20 cellular contexts compared by ENCODE assay signal in the genomic region with DNA sequence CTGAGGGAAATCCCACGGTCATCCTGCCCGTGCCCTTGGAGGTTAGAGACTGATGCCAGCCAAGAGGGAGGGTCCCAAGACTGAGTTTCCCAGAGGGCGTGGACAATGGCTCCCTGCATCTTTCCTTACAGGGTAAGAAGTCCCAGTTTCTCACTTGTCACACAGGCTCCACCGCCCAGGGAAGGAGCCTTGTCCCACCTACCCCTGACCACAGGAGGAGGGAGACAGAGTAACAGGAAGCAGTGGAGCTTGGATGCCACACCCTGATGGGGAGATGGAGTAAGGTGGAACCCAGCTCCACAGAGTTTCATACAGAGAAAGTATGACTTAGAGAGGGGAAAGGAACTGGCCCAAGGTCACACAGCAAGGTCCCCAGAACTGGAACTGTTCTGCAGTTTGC. TPM values are rescaled to one million over a fixed set of nuclear protein-coding genes. Genes with fewer than 3 reads are reported as not detected.
A peak's percentile ranks its signal among the peaks of the same experiment; 100 is the strongest.
DNase-seq lines count a peak whose midpoint lies in the region; ATAC-seq, FAIRE-seq and TF ChIP-seq lines count a peak whose summit lies in the region.
"Had no signal": no experiment of that assay in that cellular context is flagged by ENCODE, and none has a peak within 500 bp of the region (broad histone marks: within the 10 kb centered on the region; RNA-seq: fewer than 3 reads in every experiment).

No MANE protein-coding gene starts in this region.

- no peaks in the 10 kb centered on the region for H3K9me3 Mint-ChIP-seq in IgD-negative memory B cell
- H3K9me3 Mint-ChIP-seq in stimulated activated naive B cell treated with anti-CD40 and anti-IgM and Interleukin-4, amounts not matched to agents 10 μg/mL and 1 μg/mL and 100 μg/mL, for 72 hours, result no peaks in the 10 kb centered on the region

- no peak for ATAC-seq in stimulated activated naive B cell treated with anti-CD40 and anti-IgM and Interleukin-4, amounts not matched to agents 10 μg/mL and 1 μg/mL and 100 μg/mL, for 72 hours (replicated peaks)
- ATAC-seq in HG03354 (IDR thresholded peaks at IDR 0.05; ENCODE audit: poor library complexity, severe bottlenecking, unreplicated experiment), result no peak
- ATAC-seq: HCT116, PC-3, SK-N-SH treated with all-trans-retinoic acid at 6 μM for 48 hours had no signal

- H3K4me3 ChIP-seq in effector memory CD4-positive, alpha-beta T cell (ENCODE audit: insufficient read depth, low read depth, low read length, poor library complexity, severe bottlenecking), result no peak overlapping the region

- H3K4me1 Mint-ChIP-seq in IgD-negative memory B cell, result peaks cover 27 to 29% (median 28%) of the 10 kb centered on the region in 3 donors
- H3K4me1 Mint-ChIP-seq in stimulated activated naive B cell treated with anti-CD40 and anti-IgM and Interleukin-4, amounts not matched to agents 10 μg/mL and 1 μg/mL and 100 μg/mL, for 72 hours, result peaks cover 24 to 39% of the 10 kb centered on the region in 2 donors

- peak; percentile 13 for FAIRE-seq in GM12891 (lab: Jason Lieb, UNC)
- FAIRE-seq: G401.6 had no signal

- peaks cover 2% of the 10 kb centered on the region for H3K27me3 Mint-ChIP-seq in IgD-negative memory B cell
- no peaks in the 10 kb centered on the region for H3K27me3 Mint-ChIP-seq in stimulated activated naive B cell treated with anti-CD40 and anti-IgM and Interleukin-4, amounts not matched to agents 10 μg/mL and 1 μg/mL and 100 μg/mL, for 72 hours

- no peaks in the 10 kb centered on the region for H3K4me1 ChIP-seq in effector memory CD4-positive, alpha-beta T cell (ENCODE audit: control insufficient read depth, insufficient read depth, low read length, poor library complexity, severe bottlenecking)

- TF ChIP-seq POLR2A in GM12891 (IDR thresholded peaks at IDR 0.05; ENCODE audit: low read depth, low read length), result no peak

- no peaks in the 10 kb centered on the region for H3K9me3 ChIP-seq in effector memory CD4-positive, alpha-beta T cell (ENCODE audit: control insufficient read depth, low read length)

- DNase-seq in GM12891 (ENCODE audit: insufficient read length, low spot score), result no peak
- DNase-seq in iPS-NIHi11 (ENCODE audit: low spot score), result peak; percentile 7
- no peak for DNase-seq in stimulated activated naive B cell treated with anti-CD40 and anti-IgM and Interleukin-4, amounts not matched to agents 10 μg/mL and 1 μg/mL and 100 μg/mL, for 72 hours
- no peak for DNase-seq in ureter (ENCODE audit: low spot score)
- DNase-seq in effector memory CD4-positive, alpha-beta T cell, result no peak
- DNase-seq: AML-193, KG1, MV-4-11, NCI-H187 treated with DMSO at 0.1 percent for 48 hours, NCI-H2227 treated with DMSO at 0.1 percent for 48 hours, NCI-H510A treated with DMSO at 0.1 percent for 48 hours, PC-3, SIG-M5 had no signal

- no peak overlapping the region for H3K27ac ChIP-seq in effector memory CD4-positive, alpha-beta T cell (ENCODE audit: insufficient read depth, low read length, poor library complexity, severe bottlenecking)
- H3K27ac ChIP-seq: RWPE1 had no signal

- no peak overlapping the region for H3K4me3 Mint-ChIP-seq in IgD-negative memory B cell
- H3K4me3 Mint-ChIP-seq in stimulated activated naive B cell treated with anti-CD40 and anti-IgM and Interleukin-4, amounts not matched to agents 10 μg/mL and 1 μg/mL and 100 μg/mL, for 72 hours, result no peak overlapping the region
- H3K4me3 Mint-ChIP-seq: CD14-positive monocyte had no signal

- no peaks in the 10 kb centered on the region for H3K27me3 ChIP-seq in effector memory CD4-positive, alpha-beta T cell (replicated peaks; ENCODE audit: control insufficient read depth, insufficient read depth, low read length, poor library complexity, severe bottlenecking)

- no peaks in the 10 kb centered on the region for H3K36me3 ChIP-seq in effector memory CD4-positive, alpha-beta T cell (ENCODE audit: control insufficient read depth, insufficient read depth, low read length)

- no peaks in the 10 kb centered on the region for H3K36me3 Mint-ChIP-seq in IgD-negative memory B cell
- H3K36me3 Mint-ChIP-seq in stimulated activated naive B cell treated with anti-CD40 and anti-IgM and Interleukin-4, amounts not matched to agents 10 μg/mL and 1 μg/mL and 100 μg/mL, for 72 hours, result no peaks in the 10 kb centered on the region
- H3K36me3 Mint-ChIP-seq: CD14-positive monocyte had no signal

- peak overlapping the region in 2 of 3 donors; percentile 32 to 91 for H3K27ac Mint-ChIP-seq in IgD-negative memory B cell
- peak overlapping the region; percentile 9 for H3K27ac Mint-ChIP-seq in stimulated activated naive B cell treated with anti-CD40 and anti-IgM and Interleukin-4, amounts not matched to agents 10 μg/mL and 1 μg/mL and 100 μg/mL, for 72 hours

TF ChIP-seq in GM12891, 5 proteins besides CTCF, POLR2A, EP300 and RAD21:
- TF ChIP-seq POU2F2 (IDR thresholded peaks at IDR 0.05; ENCODE audit: low read depth, low read length) (no peak), POLR2AphosphoS5 (IDR thresholded peaks at IDR 0.05; ENCODE audit: low read depth, low read length) (no peak), PAX5 (IDR thresholded peaks at IDR 0.05; ENCODE audit: insufficient read depth, low read length, severe bottlenecking) (no peak), TAF1 (IDR thresholded peaks at IDR 0.05; ENCODE audit: low read depth, low read length) (no peak), SPI1 (IDR thresholded peaks at IDR 0.05; ENCODE audit: low read depth, low read length) (no peak)

RNA-seq across cellular contexts. Expression of a gene that starts 9.4 kb away (rescaled TPM):
- polyA plus RNA-seq in GM12891 (2012; ENCODE audit: low read depth, missing spikeins), result 7,750 TPM
- 29,718 TPM for polyA plus RNA-seq in IgD-negative memory B cell
- 1,068 TPM for total RNA-seq in ureter

RNA-seq across cellular contexts. Expression of a gene that starts 27.5 kb away (rescaled TPM):
- polyA plus RNA-seq in GM12891 (2012; ENCODE audit: low read depth, missing spikeins), result 5,398 TPM
- 7,694 TPM for polyA plus RNA-seq in IgD-negative memory B cell
- total RNA-seq in ureter, result 2,344 TPM
